In the genomic region with DNA sequence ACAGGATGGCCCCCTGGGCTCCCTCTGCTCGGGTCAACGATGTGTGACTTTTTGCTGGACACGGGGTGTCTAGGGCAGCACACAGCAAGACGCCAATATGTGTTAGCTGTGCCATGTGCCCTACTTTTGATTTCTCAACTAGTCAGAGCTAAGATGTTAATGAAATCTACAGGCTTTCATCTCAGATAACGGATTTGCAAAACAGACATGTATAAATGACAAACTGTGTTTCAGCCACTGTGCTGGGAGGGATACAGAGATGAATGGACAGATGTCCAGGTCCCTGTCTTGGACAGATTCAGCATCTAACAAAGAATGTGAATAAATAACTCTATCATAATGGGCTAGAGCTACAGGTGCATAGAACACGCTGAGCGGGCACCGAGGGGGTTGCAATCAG, we compare ENCODE assay signal across 1 cellular context.
TF ChIP-seq lines count a peak whose summit lies in the region.

No MANE protein-coding gene starts in this region.

TF ChIP-seq in SK-N-SH, 30 proteins besides CTCF, POLR2A, EP300 and RAD21 (continued from another document):
- TF ChIP-seq, protein P1, sequence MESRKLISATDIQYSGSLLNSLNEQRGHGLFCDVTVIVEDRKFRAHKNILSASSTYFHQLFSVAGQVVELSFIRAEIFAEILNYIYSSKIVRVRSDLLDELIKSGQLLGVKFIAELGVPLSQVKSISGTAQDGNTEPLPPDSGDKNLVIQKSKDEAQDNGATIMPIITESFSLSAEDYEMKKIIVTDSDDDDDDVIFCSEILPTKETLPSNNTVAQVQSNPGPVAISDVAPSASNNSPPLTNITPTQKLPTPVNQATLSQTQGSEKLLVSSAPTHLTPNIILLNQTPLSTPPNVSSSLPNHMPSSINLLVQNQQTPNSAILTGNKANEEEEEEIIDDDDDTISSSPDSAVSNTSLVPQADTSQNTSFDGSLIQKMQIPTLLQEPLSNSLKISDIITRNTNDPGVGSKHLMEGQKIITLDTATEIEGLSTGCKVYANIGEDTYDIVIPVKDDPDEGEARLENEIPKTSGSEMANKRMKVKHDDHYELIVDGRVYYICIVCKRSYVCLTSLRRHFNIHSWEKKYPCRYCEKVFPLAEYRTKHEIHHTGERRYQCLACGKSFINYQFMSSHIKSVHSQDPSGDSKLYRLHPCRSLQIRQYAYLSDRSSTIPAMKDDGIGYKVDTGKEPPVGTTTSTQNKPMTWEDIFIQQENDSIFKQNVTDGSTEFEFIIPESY (IDR thresholded peaks at IDR 0.05; ENCODE audit: borderline replicate concordance, low read depth): no peak
- no peak for TF ChIP-seq RFX5 (IDR thresholded peaks at IDR 0.05; ENCODE audit: low read length)
- no peak for TF ChIP-seq NRF1 (IDR thresholded peaks at IDR 0.05; ENCODE audit: low read depth, low read length)
- no peak for TF ChIP-seq RXRA (IDR thresholded peaks at IDR 0.05; ENCODE audit: borderline replicate concordance, low read depth)
- no peak for TF ChIP-seq SIN3A (IDR thresholded peaks at IDR 0.05; ENCODE audit: borderline replicate concordance, low read depth, low read length)
- no peak for TF ChIP-seq JUND (IDR thresholded peaks at IDR 0.05)
- TF ChIP-seq SMC3 (IDR thresholded peaks at IDR 0.05; ENCODE audit: low read depth, low read length): no peak
- no peak for TF ChIP-seq EZH2phosphoT487 (IDR thresholded peaks at IDR 0.05; ENCODE audit: borderline replicate concordance, low read depth)
